12 cellular contexts compared by ENCODE assay signal in the genomic region with DNA sequence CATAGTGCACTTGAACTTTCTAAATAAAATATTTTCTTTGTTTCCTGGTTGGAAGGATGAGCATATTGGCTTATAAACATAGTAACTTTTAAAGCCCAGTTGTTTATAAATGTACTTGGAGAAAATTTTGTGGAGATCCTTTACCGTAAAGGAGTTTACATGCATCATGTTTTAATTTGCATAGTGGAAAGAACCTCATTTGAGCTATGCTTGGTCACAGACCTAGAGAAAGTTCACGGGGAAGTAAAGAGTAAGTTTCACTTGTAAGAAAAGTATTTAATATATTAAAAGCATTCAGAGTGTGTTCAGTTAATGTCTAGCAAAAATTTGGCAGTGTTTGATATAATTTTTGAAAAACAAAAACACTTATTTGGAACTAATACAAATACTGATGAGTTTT. TPM values are rescaled to one million over a fixed set of nuclear protein-coding genes. Genes with fewer than 3 reads are reported as not detected.
DNase-seq lines count a peak whose midpoint lies in the region; ATAC-seq lines count a peak whose summit lies in the region.
"Had no signal": no experiment of that assay in that cellular context is flagged by ENCODE, and none has a peak within 500 bp of the region (broad histone marks: within the 10 kb centered on the region; RNA-seq: fewer than 3 reads in every experiment).

No MANE protein-coding gene starts in this region.

- H3K36me3 Mint-ChIP-seq in activated naive CD8-positive, alpha-beta T cell treated with anti-CD3 and anti-CD28 coated beads, Interleukin-2, amount 50 U/mL, for 24 hours (ENCODE audit: low read depth), result peaks cover 29% of the 10 kb centered on the region
- H3K36me3 Mint-ChIP-seq in activated naive CD8-positive, alpha-beta T cell treated with anti-CD3 and anti-CD28 coated beads for 36 hours, result peaks cover 14% of the 10 kb centered on the region
- peaks cover 30% of the 10 kb centered on the region for H3K36me3 Mint-ChIP-seq in stimulated activated memory B cell treated with anti-CD40 and anti-IgM and Interleukin-4, amounts not matched to agents 10 μg/mL and 1 μg/mL and 100 μg/mL, for 72 hours

- peak overlapping the region; percentile 24 for H3K27ac Mint-ChIP-seq in activated naive CD8-positive, alpha-beta T cell treated with anti-CD3 and anti-CD28 coated beads, Interleukin-2, amount 50 U/mL, for 24 hours
- no peak overlapping the region for H3K27ac Mint-ChIP-seq in activated naive CD8-positive, alpha-beta T cell treated with anti-CD3 and anti-CD28 coated beads for 36 hours
- H3K27ac Mint-ChIP-seq in stimulated activated memory B cell treated with anti-CD40 and anti-IgM and Interleukin-4, amounts not matched to agents 10 μg/mL and 1 μg/mL and 100 μg/mL, for 72 hours, result peak overlapping the region; percentile 83

- peaks cover 26% of the 10 kb centered on the region for H3K4me1 Mint-ChIP-seq in activated naive CD8-positive, alpha-beta T cell treated with anti-CD3 and anti-CD28 coated beads, Interleukin-2, amount 50 U/mL, for 24 hours
- peaks cover 19% of the 10 kb centered on the region for H3K4me1 Mint-ChIP-seq in activated naive CD8-positive, alpha-beta T cell treated with anti-CD3 and anti-CD28 coated beads for 36 hours
- H3K4me1 Mint-ChIP-seq in stimulated activated memory B cell treated with anti-CD40 and anti-IgM and Interleukin-4, amounts not matched to agents 10 μg/mL and 1 μg/mL and 100 μg/mL, for 72 hours, result peaks cover 47% of the 10 kb centered on the region

- H3K9me3 Mint-ChIP-seq in activated naive CD8-positive, alpha-beta T cell treated with anti-CD3 and anti-CD28 coated beads, Interleukin-2, amount 50 U/mL, for 24 hours, result no peaks in the 10 kb centered on the region
- H3K9me3 Mint-ChIP-seq in activated naive CD8-positive, alpha-beta T cell treated with anti-CD3 and anti-CD28 coated beads for 36 hours, result no peaks in the 10 kb centered on the region
- no peaks in the 10 kb centered on the region for H3K9me3 Mint-ChIP-seq in stimulated activated memory B cell treated with anti-CD40 and anti-IgM and Interleukin-4, amounts not matched to agents 10 μg/mL and 1 μg/mL and 100 μg/mL, for 72 hours
- H3K9me3 Mint-ChIP-seq: mesothelial cell of epicardium had no signal

- H3K4me3 Mint-ChIP-seq in activated naive CD8-positive, alpha-beta T cell treated with anti-CD3 and anti-CD28 coated beads, Interleukin-2, amount 50 U/mL, for 24 hours, result no peak overlapping the region
- H3K4me3 Mint-ChIP-seq in activated naive CD8-positive, alpha-beta T cell treated with anti-CD3 and anti-CD28 coated beads for 36 hours, result no peak overlapping the region
- peak overlapping the region; percentile 61 for H3K4me3 Mint-ChIP-seq in stimulated activated memory B cell treated with anti-CD40 and anti-IgM and Interleukin-4, amounts not matched to agents 10 μg/mL and 1 μg/mL and 100 μg/mL, for 72 hours
- H3K4me3 Mint-ChIP-seq: mesothelial cell of epicardium had no signal

- no peak for ATAC-seq in activated naive CD8-positive, alpha-beta T cell treated with anti-CD3 and anti-CD28 coated beads, Interleukin-2, amount 50 U/mL, for 24 hours
- ATAC-seq in HG02571 (IDR thresholded peaks at IDR 0.05; ENCODE audit: unreplicated experiment), result peak; percentile 41
- peak; percentile 66 for ATAC-seq in HG03354 (IDR thresholded peaks at IDR 0.05; ENCODE audit: poor library complexity, severe bottlenecking, unreplicated experiment)
- peak; percentile 64 for ATAC-seq in stimulated activated memory B cell treated with anti-CD40 and anti-IgM and Interleukin-4, amounts not matched to agents 10 μg/mL and 1 μg/mL and 100 μg/mL, for 72 hours
- ATAC-seq: A549 had no signal

- no peaks in the 10 kb centered on the region for H3K27me3 Mint-ChIP-seq in activated naive CD8-positive, alpha-beta T cell treated with anti-CD3 and anti-CD28 coated beads, Interleukin-2, amount 50 U/mL, for 24 hours
- no peaks in the 10 kb centered on the region for H3K27me3 Mint-ChIP-seq in activated naive CD8-positive, alpha-beta T cell treated with anti-CD3 and anti-CD28 coated beads for 36 hours
- H3K27me3 Mint-ChIP-seq in stimulated activated memory B cell treated with anti-CD40 and anti-IgM and Interleukin-4, amounts not matched to agents 10 μg/mL and 1 μg/mL and 100 μg/mL, for 72 hours, result no peaks in the 10 kb centered on the region

- no peak for DNase-seq in activated naive CD8-positive, alpha-beta T cell treated with anti-CD3 and anti-CD28 coated beads, Interleukin-2, amount 50 U/mL, for 24 hours
- DNase-seq in activated naive CD8-positive, alpha-beta T cell treated with anti-CD3 and anti-CD28 coated beads for 36 hours, result no peak
- DNase-seq in NCI-H187 (lab: John Stamatoyannopoulos, UW) (no peak), NOMO-1 treated with dmso at 0.1 percent for 144 hours (lab: John Stamatoyannopoulos, UW; ENCODE audit: unreplicated experiment) (no peak), NCI-H1930 (lab: John Stamatoyannopoulos, UW) (no peak)
- DNase-seq: NCI-H1048; stimulated activated naive CD4-positive, alpha-beta T cell had no signal

RNA-seq across cellular contexts. Expression of gene PIKFYVE, which starts 45.3 kb away (rescaled TPM):
- total RNA-seq in activated naive CD8-positive, alpha-beta T cell treated with anti-CD3 and anti-CD28 coated beads for 36 hours, result 10 to 100 TPM; 13.5 to 13.6 TPM

RNA-seq across cellular contexts. Expression of gene IDH1, which starts 56.5 kb away (rescaled TPM):
- total RNA-seq in activated naive CD8-positive, alpha-beta T cell treated with anti-CD3 and anti-CD28 coated beads for 36 hours, result 10 to 100 TPM; 14.3 to 18.3 TPM
